In genomic region chr16:31134625-31135534, GRCh38 we compare ENCODE assay signal across 11 cellular contexts. TPM values are rescaled to one million over a fixed set of nuclear protein-coding genes. Genes with fewer than 3 reads are reported as not detected.
A peak's percentile ranks its signal among the peaks of the same experiment; 100 is the strongest.
DNase-seq lines count a peak whose midpoint lies in the region; ATAC-seq and TF ChIP-seq lines count a peak whose summit lies in the region.
"Had no signal": no experiment of that assay in that cellular context is flagged by ENCODE, and none has a peak within 500 bp of the region (broad histone marks: within the 10 kb centered on the region; RNA-seq: fewer than 3 reads in every experiment).

No MANE protein-coding gene starts in this region.

- no peak for DNase-seq in stimulated activated naive CD8-positive, alpha-beta T cell treated with anti-CD3 and anti-CD28 coated beads, Interleukin-15, amount 100 ng/mL, for 72 hours
- no peak for DNase-seq in stimulated activated naive CD8-positive, alpha-beta T cell treated with anti-CD3 and anti-CD28 coated beads, Interleukin-15, Interleukin-2, amounts not matched to agents 100 U/mL and 50 U/mL, for 24 hours
- DNase-seq in left lung (peak in 1 of 2 donors; percentile 85), HCEC 1CT (no peak)
- DNase-seq in effector memory CD8-positive, alpha-beta T cell, result no peak
- DNase-seq in stimulated activated CD4-positive, alpha-beta T cell treated with anti-CD3 and anti-CD28 coated beads, Interleukin-4, amount 100 ng/mL, for 1 hour, result no peak
- DNase-seq: activated T-cell treated with anti-CD3 and anti-CD28 coated beads, Interleukin-2, amount 50 U/mL, for 1 hour; SHP77 treated with DMSO at 0.1 percent for 48 hours had no signal

- peaks cover 4 to 63% of the 10 kb centered on the region in 2 donors for H3K4me1 ChIP-seq in left lung

- H3K27me3 Mint-ChIP-seq in stimulated activated naive CD8-positive, alpha-beta T cell treated with anti-CD3 and anti-CD28 coated beads, Interleukin-15, amount 100 ng/mL, for 72 hours, result no peaks in the 10 kb centered on the region
- no peaks in the 10 kb centered on the region for H3K27me3 Mint-ChIP-seq in effector memory CD8-positive, alpha-beta T cell

- H3K36me3 Mint-ChIP-seq in effector memory CD8-positive, alpha-beta T cell (ENCODE audit: insufficient read depth), result peaks cover 13% of the 10 kb centered on the region

- intact Hi-C loops in left lung (cut with DNase I), result no loop called here

- H3K4me1 Mint-ChIP-seq in stimulated activated naive CD8-positive, alpha-beta T cell treated with anti-CD3 and anti-CD28 coated beads, Interleukin-15, amount 100 ng/mL, for 72 hours, result no peaks in the 10 kb centered on the region
- H3K4me1 Mint-ChIP-seq in effector memory CD8-positive, alpha-beta T cell (ENCODE audit: low read depth in 2 of 2), result no peaks in the 10 kb centered on the region

- no peak overlapping the region for H3K27ac Mint-ChIP-seq in stimulated activated naive CD8-positive, alpha-beta T cell treated with anti-CD3 and anti-CD28 coated beads, Interleukin-15, amount 100 ng/mL, for 72 hours
- H3K27ac Mint-ChIP-seq in effector memory CD8-positive, alpha-beta T cell, result no peak overlapping the region

- H3K36me3 ChIP-seq in left lung, result peaks cover 0 to 27% of the 10 kb centered on the region in 2 donors

- no peak overlapping the region for H3K4me3 Mint-ChIP-seq in stimulated activated naive CD8-positive, alpha-beta T cell treated with anti-CD3 and anti-CD28 coated beads, Interleukin-15, amount 100 ng/mL, for 72 hours
- H3K4me3 Mint-ChIP-seq in effector memory CD8-positive, alpha-beta T cell, result no peak overlapping the region

- H3K9me3 Mint-ChIP-seq in stimulated activated naive CD8-positive, alpha-beta T cell treated with anti-CD3 and anti-CD28 coated beads, Interleukin-15, amount 100 ng/mL, for 72 hours, result no peaks in the 10 kb centered on the region
- H3K9me3 Mint-ChIP-seq in effector memory CD8-positive, alpha-beta T cell, result no peaks in the 10 kb centered on the region

- ATAC-seq in stimulated activated naive CD8-positive, alpha-beta T cell treated with anti-CD3 and anti-CD28 coated beads, Interleukin-15, amount 100 ng/mL, for 72 hours, result peak; percentile 16
- no peak for ATAC-seq in stimulated activated naive CD8-positive, alpha-beta T cell treated with anti-CD3 and anti-CD28 coated beads, Interleukin-15, Interleukin-2, amounts not matched to agents 100 U/mL and 50 U/mL, for 24 hours
- ATAC-seq in left lung (peak; percentile 42), GM18907 (IDR thresholded peaks at IDR 0.05; ENCODE audit: unreplicated experiment) (no peak)
- no peak for ATAC-seq in effector memory CD8-positive, alpha-beta T cell (replicated peaks)

- peaks cover 0 to 8% of the 10 kb centered on the region in 2 donors for H3K27me3 ChIP-seq in left lung

- peak overlapping the region; percentile 35 to 42 for H3K4me3 ChIP-seq in left lung

- H3K27ac ChIP-seq in VCaP (peak overlapping the region; percentile 74), left lung (peak overlapping the region; percentile 72 to 73)

- no peak; the same call in 1 of the 2 replicates for TF ChIP-seq CTCF in VCaP (conservative IDR thresholded peaks at IDR 0.05)
- TF ChIP-seq CTCF in left lung (IDR thresholded peaks at IDR 0.05), result no peak

- H3K9me3 ChIP-seq in left lung, result no peaks in the 10 kb centered on the region

RNA-seq across cellular contexts. Expression of gene PRSS8, which starts 0.6 kb away (rescaled TPM):
- 100 to 1,000 TPM in 1 of 2 donors, 10 to 100 TPM in 1; 61.2 to 129 TPM for total RNA-seq in left lung
- total RNA-seq: dermis microvascular lymphatic vessel endothelial cell had no signal

RNA-seq across cellular contexts. Expression of gene PRSS36, which starts 15.0 kb away (rescaled TPM):
- total RNA-seq in left lung, result 1 to 10 TPM; 4.8 to 5.8 TPM

RNA-seq across cellular contexts. Expression of gene KAT8, which starts 17.4 kb away (rescaled TPM):
- total RNA-seq in left lung, result 10 to 100 TPM; 49.8 to 55.0 TPM

RNA-seq across cellular contexts. Expression of gene BCKDK, which starts 26.7 kb away (rescaled TPM):
- total RNA-seq in left lung, result 10 to 100 TPM; 36.1 to 43.8 TPM

RNA-seq across cellular contexts. Expression of gene VKORC1, which starts 40.3 kb away (rescaled TPM):
- total RNA-seq in left lung, result 100 to 1,000 TPM in 1 of 2 donors, 10 to 100 TPM in 1; 76.4 to 102 TPM

Comparison
In these comparisons a context has a peak if more than half of its experiments do, and no peak if none do; other contexts are left out.
1. ATAC-seq: peak in stimulated activated naive CD8-positive, alpha-beta T cell treated with anti-CD3 and anti-CD28 coated beads, Interleukin-15, amount 100 ng/mL, for 72 hours (single experiment) and left lung (single experiment); none in stimulated activated naive CD8-positive, alpha-beta T cell treated with anti-CD3 and anti-CD28 coated beads, Interleukin-15, Interleukin-2, amounts not matched to agents 100 U/mL and 50 U/mL, for 24 hours (single experiment), GM18907 (single experiment) and effector memory CD8-positive, alpha-beta T cell (single experiment).